Comparison of ENCODE assay signal across 8 cellular contexts in the genomic region with DNA sequence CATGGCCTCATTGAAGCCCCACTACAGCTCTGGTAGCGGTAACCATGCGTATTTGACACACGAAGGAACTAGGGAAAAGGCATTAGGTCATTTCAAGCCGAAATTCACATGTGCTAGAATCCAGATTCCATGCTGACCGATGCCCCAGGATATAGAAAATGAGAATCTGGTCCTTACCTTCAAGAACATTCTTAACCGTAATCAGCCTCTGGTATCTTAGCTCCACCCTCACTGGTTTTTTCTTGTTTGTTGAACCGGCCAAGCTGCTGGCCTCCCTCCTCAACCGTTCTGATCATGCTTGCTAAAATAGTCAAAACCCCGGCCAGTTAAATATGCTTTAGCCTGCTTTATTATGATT. TPM values are rescaled to one million over a fixed set of nuclear protein-coding genes. Genes with fewer than 3 reads are reported as not detected.
A peak's percentile ranks its signal among the peaks of the same experiment; 100 is the strongest.
DNase-seq lines count a peak whose midpoint lies in the region; ATAC-seq and TF ChIP-seq lines count a peak whose summit lies in the region.

No MANE protein-coding gene starts in this region.

- no peak for DNase-seq in heart left ventricle
- no peak for DNase-seq in left ventricle myocardium superior
- DNase-seq in NCI-H69 (lab: John Stamatoyannopoulos, UW) = peak; percentile 45
- DNase-seq in colonic mucosa = peak; percentile 24
- DNase-seq in naive B cell = no peak
- no peak for DNase-seq in posterior vena cava (ENCODE audit: low spot score)
- DNase-seq in stimulated activated CD4-positive, alpha-beta T cell treated with anti-CD3 and anti-CD28 coated beads, Interleukin-4, amount 100 ng/mL, for 24 hours = no peak
- DNase-seq in NCI-H2196 (lab: John Stamatoyannopoulos, UW; ENCODE audit: unreplicated experiment) = no peak

- peak overlapping the region in 4 of 12 donors; percentile 71 to 84 (median 81) for H3K27ac ChIP-seq in heart left ventricle
- no peak overlapping the region for H3K27ac ChIP-seq in colonic mucosa

- H3K36me3 ChIP-seq in heart left ventricle (no peaks in the 10 kb centered on the region), colonic mucosa (no peaks in the 10 kb centered on the region)

- H3K27me3 ChIP-seq in heart left ventricle (no peaks in the 10 kb centered on the region), colonic mucosa (no peaks in the 10 kb centered on the region)

- peak overlapping the region; percentile 83 to 99 (median 92) for H3K4me3 Mint-ChIP-seq in naive B cell

- H3K36me3 Mint-ChIP-seq in naive B cell = no peaks in the 10 kb centered on the region

- 12 to 43% (median 25%) methylated on average over 9 of the region's 9 CpGs for WGBS in heart left ventricle, 4 donors

- intact Hi-C loops in heart left ventricle (cut with DNase I) (no loop called here), left ventricle myocardium superior (cut with micrococcal nuclease) (no loop called here), colonic mucosa (cut with DNase I) (no loop called here), posterior vena cava (cut with DNase I) (no loop called here)

- peak overlapping the region; percentile 55 to 92 (median 68) for H3K4me3 ChIP-seq in heart left ventricle
- peak overlapping the region; percentile 66 for H3K4me3 ChIP-seq in colonic mucosa

- H3K4me1 Mint-ChIP-seq in naive B cell = peaks cover 0 to 15% (median 3%) of the 10 kb centered on the region in 3 donors

- no peak for TF ChIP-seq POLR2A in heart left ventricle (IDR thresholded peaks at IDR 0.05)

- peak overlapping the region in 1 of 2 donors; percentile 63 for H3K9ac ChIP-seq in colonic mucosa (ENCODE audit: low read depth in 2 of 2, low read length in 2 of 2)

- H3K4me1 ChIP-seq in heart left ventricle (peaks cover 0 to 9% (median 0%) of the 10 kb centered on the region in 12 donors), colonic mucosa (no peaks in the 10 kb centered on the region)

- no peaks in the 10 kb centered on the region for H3K9me3 Mint-ChIP-seq in naive B cell

- H3K9me3 ChIP-seq in heart left ventricle (no peaks in the 10 kb centered on the region), colonic mucosa (no peaks in the 10 kb centered on the region)

- H3K27me3 Mint-ChIP-seq in naive B cell = no peaks in the 10 kb centered on the region

- ATAC-seq in heart left ventricle (peak in 1 of 4 donors; percentile 3), left ventricle myocardium superior (no peak), naive B cell (ENCODE audit: low read depth in 2 of 2) (no peak)

- no peak for TF ChIP-seq CTCF in heart left ventricle (IDR thresholded peaks at IDR 0.05)
- no peak for TF ChIP-seq CTCF in colonic mucosa (IDR thresholded peaks at IDR 0.05)

- peak overlapping the region in 5 of 6 donors; percentile 64 to 96 (median 86) for H3K27ac Mint-ChIP-seq in naive B cell

RNA-seq across cellular contexts. Expression of gene HPRT1, which starts 0.9 kb away (rescaled TPM):
- total RNA-seq in heart left ventricle = 10 to 100 TPM in 8 of 9 donors, 1 to 10 TPM in 1; 9.2 to 29.5 (median 25.6) TPM
- 10 to 100 TPM; 25.8 to 35.1 TPM for polyA plus RNA-seq in heart left ventricle
- 23.9 TPM for total RNA-seq in left ventricle myocardium superior
- 10 to 100 TPM; 30.6 to 49.6 TPM for total RNA-seq in colonic mucosa
- polyA plus RNA-seq in naive B cell (ENCODE audit: low read depth in 6 of 6) = 100 to 1,000 TPM in 2 of 6 donors, 10 to 100 TPM in 4; 85.3 to 148 (median 93.6) TPM
- total RNA-seq in posterior vena cava = 10 to 100 TPM; 19.1 to 20.8 TPM

Comparison
In these comparisons a context has a peak if more than half of its experiments do, and no peak if none do; other contexts are left out.
1. DNase-seq: peak in NCI-H69 (single experiment) and colonic mucosa (single experiment); none in heart left ventricle (0 of 5), left ventricle myocardium superior (single experiment), naive B cell (single experiment), posterior vena cava (single experiment), stimulated activated CD4-positive, alpha-beta T cell treated with anti-CD3 and anti-CD28 coated beads, Interleukin-4, amount 100 ng/mL, for 24 hours (single experiment) and NCI-H2196 (single experiment).